Comparison of ENCODE assay signal across 12 cellular contexts in the genomic region with DNA sequence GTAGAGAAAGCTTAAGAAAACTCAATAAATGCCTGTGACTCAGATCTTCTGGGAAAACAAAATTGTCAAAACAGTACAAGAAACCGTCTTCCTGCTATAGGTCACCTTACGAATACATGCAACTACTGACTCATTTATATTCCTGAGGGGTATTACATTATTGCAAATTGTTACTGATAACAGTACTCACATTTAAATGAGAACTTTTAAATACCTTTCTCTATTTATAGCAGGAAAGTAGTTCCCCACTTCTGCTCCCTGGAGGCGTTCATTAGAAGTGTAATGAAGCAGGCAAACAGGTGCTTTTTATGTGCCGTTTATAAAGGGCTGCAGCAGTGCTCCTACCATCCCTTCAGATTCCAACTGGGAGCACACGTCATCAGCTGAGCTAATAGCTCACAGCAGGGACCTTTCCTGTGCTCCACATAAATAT.
DNase-seq lines count a peak whose midpoint lies in the region; ATAC-seq and TF ChIP-seq lines count a peak whose summit lies in the region.
"Had no signal": no experiment of that assay in that cellular context is flagged by ENCODE, and none has a peak within 500 bp of the region (broad histone marks: within the 10 kb centered on the region; RNA-seq: fewer than 3 reads in every experiment).

No MANE protein-coding gene starts in this region.

- POLR2A ChIA-PET in activated CD4-positive, alpha-beta memory T cell treated with anti-CD3 and anti-CD28 coated beads for 36 hours (lab: Charles Lee): no interaction called here
- POLR2A ChIA-PET in activated CD4-positive, alpha-beta memory T cell treated with anti-CD3 and anti-CD28 coated beads, Interleukin-2, amount 10 ng/mL, durations not matched to agents 7 days and 5 days (lab: Charles Lee): no interaction called here

- H3K27me3 ChIP-seq in neural progenitor cell: no peaks in the 10 kb centered on the region

- H3K9me3 ChIP-seq in neural progenitor cell (ENCODE audit: low read depth): no peaks in the 10 kb centered on the region

- intact Hi-C loops in activated CD4-positive, alpha-beta memory T cell treated with anti-CD3 and anti-CD28 coated beads for 36 hours (cut with micrococcal nuclease): loop anchor here (1.0 kb wide), 2 partner anchors 65 to 308 kb away; partner anchors contain the start of gene RPRM
- intact Hi-C loops in left colon (cut with DNase I, micrococcal nuclease): no loop called here

- no peaks in the 10 kb centered on the region for H3F3A ChIP-seq in neural progenitor cell (ENCODE audit: low read depth)

- TF ChIP-seq CTCF in neural progenitor cell (IDR thresholded peaks at IDR 0.05): peak; percentile 11
- no peak for TF ChIP-seq CTCF in foreskin fibroblast (IDR thresholded peaks at IDR 0.05; ENCODE audit: low read depth, low read length)

- H3K4me1 Mint-ChIP-seq in activated CD4-positive, alpha-beta memory T cell treated with anti-CD3 and anti-CD28 coated beads for 36 hours (ENCODE audit: low read depth): peaks cover 6% of the 10 kb centered on the region
- H3K4me1 Mint-ChIP-seq in activated CD4-positive, alpha-beta memory T cell treated with anti-CD3 and anti-CD28 coated beads, Interleukin-2, amount 10 ng/mL, durations not matched to agents 7 days and 5 days: peaks cover 12% of the 10 kb centered on the region
- peaks cover 9% of the 10 kb centered on the region for H3K4me1 Mint-ChIP-seq in neural progenitor cell

- H3K27me3 Mint-ChIP-seq in activated CD4-positive, alpha-beta memory T cell treated with anti-CD3 and anti-CD28 coated beads for 36 hours: no peaks in the 10 kb centered on the region
- H3K27me3 Mint-ChIP-seq in activated CD4-positive, alpha-beta memory T cell treated with anti-CD3 and anti-CD28 coated beads, Interleukin-2, amount 10 ng/mL, durations not matched to agents 7 days and 5 days: no peaks in the 10 kb centered on the region
- peaks cover 3% of the 10 kb centered on the region for H3K27me3 Mint-ChIP-seq in neural progenitor cell (ENCODE audit: insufficient read depth, low read depth)
- H3K27me3 Mint-ChIP-seq: brain; natural killer cell treated with Interleukin-12 subunit alpha and Interleukin-12 subunit beta and Interleukin-15 and Interleukin-18, amount 100 ng/mL, for 72 hours had no signal

- no peak overlapping the region for H3K4me3 Mint-ChIP-seq in activated CD4-positive, alpha-beta memory T cell treated with anti-CD3 and anti-CD28 coated beads for 36 hours
- no peak overlapping the region for H3K4me3 Mint-ChIP-seq in activated CD4-positive, alpha-beta memory T cell treated with anti-CD3 and anti-CD28 coated beads, Interleukin-2, amount 10 ng/mL, durations not matched to agents 7 days and 5 days
- H3K4me3 Mint-ChIP-seq in neural progenitor cell: no peak overlapping the region
- H3K4me3 Mint-ChIP-seq: brain; natural killer cell treated with Interleukin-12 subunit alpha and Interleukin-12 subunit beta and Interleukin-15 and Interleukin-18, amount 100 ng/mL, for 72 hours had no signal

- no peak overlapping the region for H3K4me2 ChIP-seq in neural progenitor cell

- H3K79me2 ChIP-seq in neural progenitor cell (ENCODE audit: low read depth): no peaks in the 10 kb centered on the region

- peak; percentile 13 for DNase-seq in activated CD4-positive, alpha-beta memory T cell treated with anti-CD3 and anti-CD28 coated beads for 36 hours
- no peak for DNase-seq in activated CD4-positive, alpha-beta memory T cell treated with anti-CD3 and anti-CD28 coated beads, Interleukin-2, amount 10 ng/mL, durations not matched to agents 7 days and 5 days
- peak; percentile 49 for DNase-seq in NCI-H510A treated with DMSO at 0.1 percent for 48 hours (lab: John Stamatoyannopoulos, UW)
- DNase-seq in neural progenitor cell (ENCODE audit: low spot score): peak; percentile 26
- no peak for DNase-seq in central memory CD4-positive, alpha-beta T cell
- no peak for DNase-seq in left colon
- DNase-seq in foreskin fibroblast: no peak
- DNase-seq: foreskin melanocyte, NCI-H524 had no signal

- H3K9ac ChIP-seq in neural progenitor cell: no peak overlapping the region

- H3K36me3 Mint-ChIP-seq in activated CD4-positive, alpha-beta memory T cell treated with anti-CD3 and anti-CD28 coated beads for 36 hours: no peaks in the 10 kb centered on the region
- H3K36me3 Mint-ChIP-seq in activated CD4-positive, alpha-beta memory T cell treated with anti-CD3 and anti-CD28 coated beads, Interleukin-2, amount 10 ng/mL, durations not matched to agents 7 days and 5 days (ENCODE audit: low read depth): peaks cover 3% of the 10 kb centered on the region
- no peaks in the 10 kb centered on the region for H3K36me3 Mint-ChIP-seq in neural progenitor cell
- H3K36me3 Mint-ChIP-seq: brain had no signal

- H3K4me3 ChIP-seq in neural progenitor cell: no peak overlapping the region
- no peak overlapping the region for H3K4me3 ChIP-seq in foreskin fibroblast (ENCODE audit: low read depth in 1 of 2, low read length in 2 of 2)

- peaks cover 6% of the 10 kb centered on the region for H3K4me1 ChIP-seq in neural progenitor cell

- H3K27ac ChIP-seq in neural progenitor cell: no peak overlapping the region

- no peaks in the 10 kb centered on the region for H4K20me1 ChIP-seq in neural progenitor cell (ENCODE audit: low read depth)

- H3K27ac Mint-ChIP-seq in activated CD4-positive, alpha-beta memory T cell treated with anti-CD3 and anti-CD28 coated beads for 36 hours: no peak overlapping the region
- no peak overlapping the region for H3K27ac Mint-ChIP-seq in activated CD4-positive, alpha-beta memory T cell treated with anti-CD3 and anti-CD28 coated beads, Interleukin-2, amount 10 ng/mL, durations not matched to agents 7 days and 5 days
- no peak overlapping the region for H3K27ac Mint-ChIP-seq in neural progenitor cell
- H3K27ac Mint-ChIP-seq: natural killer cell treated with Interleukin-12 subunit alpha and Interleukin-12 subunit beta and Interleukin-15 and Interleukin-18, amount 100 ng/mL, for 72 hours had no signal

- CTCF ChIA-PET in activated CD4-positive, alpha-beta memory T cell treated with anti-CD3 and anti-CD28 coated beads for 36 hours (lab: Charles Lee): no interaction called here
- CTCF ChIA-PET in activated CD4-positive, alpha-beta memory T cell treated with anti-CD3 and anti-CD28 coated beads, Interleukin-2, amount 10 ng/mL, durations not matched to agents 7 days and 5 days (lab: Charles Lee): no interaction called here

- H2AFZ ChIP-seq in neural progenitor cell (replicated peaks): no peak overlapping the region

- ATAC-seq in HG03045 (IDR thresholded peaks at IDR 0.05; ENCODE audit: unreplicated experiment) (peak; percentile 80), left colon (no peak)

- H3K36me3 ChIP-seq in neural progenitor cell: no peaks in the 10 kb centered on the region

- H3K9me3 Mint-ChIP-seq in activated CD4-positive, alpha-beta memory T cell treated with anti-CD3 and anti-CD28 coated beads for 36 hours: peaks cover 7% of the 10 kb centered on the region
- H3K9me3 Mint-ChIP-seq in activated CD4-positive, alpha-beta memory T cell treated with anti-CD3 and anti-CD28 coated beads, Interleukin-2, amount 10 ng/mL, durations not matched to agents 7 days and 5 days: peaks cover 9% of the 10 kb centered on the region
- H3K9me3 Mint-ChIP-seq in neural progenitor cell: peaks cover 5% of the 10 kb centered on the region

Comparison
In these comparisons a context has a peak if more than half of its experiments do, and no peak if none do; other contexts are left out.
1. DNase-seq: peak in activated CD4-positive, alpha-beta memory T cell treated with anti-CD3 and anti-CD28 coated beads for 36 hours (single experiment), NCI-H510A treated with DMSO at 0.1 percent for 48 hours (single experiment) and neural progenitor cell (single experiment); none in activated CD4-positive, alpha-beta memory T cell treated with anti-CD3 and anti-CD28 coated beads, Interleukin-2, amount 10 ng/mL, durations not matched to agents 7 days and 5 days (single experiment), central memory CD4-positive, alpha-beta T cell (single experiment), left colon (0 of 2) and foreskin fibroblast (0 of 2).